ENCODE assay signal across 24 cellular contexts in the genomic region with DNA sequence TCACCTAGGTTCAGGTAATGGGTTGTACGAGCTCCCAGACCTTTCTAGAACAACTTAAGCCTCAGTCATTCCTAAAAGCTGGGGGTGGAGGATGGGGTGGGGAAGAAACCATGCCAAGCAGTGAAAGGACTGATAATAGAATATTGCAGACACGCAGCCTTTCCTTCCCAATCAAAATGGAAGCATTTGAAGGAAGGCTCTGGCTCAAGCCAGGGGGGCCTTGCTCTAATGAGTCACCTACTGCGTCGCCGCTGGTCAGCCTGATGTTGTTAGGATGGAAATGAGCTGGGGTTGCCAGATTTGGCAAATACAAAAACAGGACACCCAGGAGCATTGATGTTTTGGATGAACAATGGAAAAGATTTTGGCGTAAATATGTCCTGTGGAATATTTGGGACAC. TPM values are rescaled to one million over a fixed set of nuclear protein-coding genes. Genes with fewer than 3 reads are reported as not detected.
DNase-seq lines count a peak whose midpoint lies in the region; ATAC-seq and TF ChIP-seq lines count a peak whose summit lies in the region.
"Had no signal": no experiment of that assay in that cellular context is flagged by ENCODE, and none has a peak within 500 bp of the region (broad histone marks: within the 10 kb centered on the region; RNA-seq: fewer than 3 reads in every experiment).

No MANE protein-coding gene starts in this region.

- H4K20me1 ChIP-seq in DOHH2 (ENCODE audit: control insufficient read depth, insufficient read depth, low read depth, low read length): peaks cover 4% of the 10 kb centered on the region; the same call in 1 of the 2 replicates

- no peaks in the 10 kb centered on the region for H3K36me3 ChIP-seq in DOHH2 (ENCODE audit: control insufficient read depth, low read length)
- H3K36me3 ChIP-seq: SJCRH30 had no signal

- ATAC-seq in omental fat pad (ENCODE audit: low FRiP score) (peak; percentile 30), GM21367 (IDR thresholded peaks at IDR 0.05; ENCODE audit: unreplicated experiment) (no peak), HG03442 (IDR thresholded peaks at IDR 0.05; ENCODE audit: unreplicated experiment) (no peak)
- ATAC-seq: HepG2, Panc1 had no signal

- H3K4me1 ChIP-seq in DOHH2 (ENCODE audit: control insufficient read depth, low read length): peaks cover 71% of the 10 kb centered on the region

- no peaks in the 10 kb centered on the region for H3K9me2 ChIP-seq in DOHH2 (replicated peaks; ENCODE audit: control insufficient read depth, low read length)

- H3K4me2 ChIP-seq in DOHH2 (ENCODE audit: low read length): peak overlapping the region; percentile 87; the same call in 1 of the 2 replicates

- no peak overlapping the region for H3K27ac ChIP-seq in DOHH2 (ENCODE audit: low read depth, low read length)
- H3K27ac ChIP-seq: C4-2B, HL-60, SJCRH30 had no signal

- H3K27me3 ChIP-seq in DOHH2 (ENCODE audit: control insufficient read depth, low read length): peaks cover 74% of the 10 kb centered on the region

- no peaks in the 10 kb centered on the region for H3K79me2 ChIP-seq in DOHH2 (ENCODE audit: control insufficient read depth, low read length)

- TF ChIP-seq CTCF in DOHH2 (IDR thresholded peaks at IDR 0.05; ENCODE audit: low read depth, low read length, poor library complexity, severe bottlenecking) (no peak), omental fat pad (IDR thresholded peaks at IDR 0.05) (no peak)

- H3K4me3 ChIP-seq in DOHH2 (ENCODE audit: low read length): no peak overlapping the region
- H3K4me3 ChIP-seq: SJCRH30 had no signal

- no peaks in the 10 kb centered on the region for H3F3A ChIP-seq in DOHH2 (ENCODE audit: control insufficient read depth, insufficient read depth)

- no peaks in the 10 kb centered on the region for H3K9me3 ChIP-seq in DOHH2 (ENCODE audit: control insufficient read depth, insufficient read depth, low read length)
- H3K9me3 ChIP-seq: SJCRH30 had no signal

- DNase-seq in M059J (ENCODE audit: low read depth) (peak; percentile 66), astrocyte of the hippocampus (ENCODE audit: low read depth, low spot score) (peak; percentile 54), omental fat pad (ENCODE audit: low spot score) (no peak)
- no peak for DNase-seq in stimulated activated CD8-positive, alpha-beta memory T cell treated with anti-CD3 and anti-CD28 coated beads, Interleukin-4, amount 100 ng/mL, for 48 hours
- DNase-seq: CD8-positive, alpha-beta memory T cell; DMS53; KBM-7; NCI-H1105 treated with DMSO at 0.1 percent for 48 hours; NCI-H1694; NCI-H2081; NCI-H2171; NCI-H345; NCI-H524; NCI-H774; NK-92 treated with Interleukin-12 subunit alpha and Interleukin-12 subunit beta, amount 100 ng/mL, for 24 hours; SJCRH30 had no signal

RNA-seq across cellular contexts. Expression of gene SYT12, which starts 6.2 kb away (rescaled TPM):
- total RNA-seq in M059J (2014; rRNA removed; shearing (Covaris generic)): 0.81 and 2.3 TPM in 2 replicates
- total RNA-seq in omental fat pad: 1 to 10 TPM in 1 of 4 donors, under 1 TPM in 2, not detected in 1; 0.36 to 1.8 (median 0.37) TPM
- total RNA-seq: A172; CD8-positive, alpha-beta memory T cell had no signal

RNA-seq across cellular contexts. Expression of gene RHOD, which starts 27.5 kb away (rescaled TPM):
- 2.6 and 2.7 TPM in 2 replicates for total RNA-seq in M059J (2014; rRNA removed; shearing (Covaris generic))
- total RNA-seq in omental fat pad: 10 to 100 TPM in 3 of 4 donors, 1 to 10 TPM in 1; 6.9 to 29.9 (median 22.6) TPM
- total RNA-seq: SJCRH30 had no signal

RNA-seq across cellular contexts. Expression of gene C11orf86, which starts 54.0 kb away (rescaled TPM):
- total RNA-seq in M059J (2014; rRNA removed; shearing (Covaris generic)): not detected in 2 replicates
- total RNA-seq in omental fat pad: not detected
- total RNA-seq: A172; CD8-positive, alpha-beta memory T cell; SJCRH30 had no signal

Comparison
In these comparisons a context has a peak if more than half of its experiments do, and no peak if none do; other contexts are left out.
1. DNase-seq: peak in M059J (single experiment) and astrocyte of the hippocampus (single experiment); none in omental fat pad (single experiment) and stimulated activated CD8-positive, alpha-beta memory T cell treated with anti-CD3 and anti-CD28 coated beads, Interleukin-4, amount 100 ng/mL, for 48 hours (single experiment).